In genomic region chr1:168148916-168149315, GRCh38 we compare ENCODE assay signal across 13 cellular contexts. TPM values are rescaled to one million over a fixed set of nuclear protein-coding genes. Genes with fewer than 3 reads are reported as not detected.
DNase-seq lines count a peak whose midpoint lies in the region; ATAC-seq, FAIRE-seq and TF ChIP-seq lines count a peak whose summit lies in the region.
"Had no signal": no experiment of that assay in that cellular context is flagged by ENCODE, and none has a peak within 500 bp of the region (broad histone marks: within the 10 kb centered on the region; RNA-seq: fewer than 3 reads in every experiment).

No MANE protein-coding gene starts in this region.

- POLR2A ChIA-PET in GM10248 (lab: Yijun Ruan, JAX), result no interaction called here
- POLR2A ChIA-PET in GM12878 (lab: Charles Lee), result no interaction called here

- H3K36me3 ChIP-seq in GM12878 (ENCODE audit: control insufficient read depth in 2 of 2, insufficient read depth in 2 of 2, low read length in 1 of 2) (no peaks in the 10 kb centered on the region), tibial artery (no peaks in the 10 kb centered on the region)

- FAIRE-seq in GM12878 (lab: Jason Lieb, UNC), result peak; percentile 85
- FAIRE-seq: D721Med, H1 had no signal

- ATAC-seq in GM19397 (IDR thresholded peaks at IDR 0.05; ENCODE audit: unreplicated experiment) (peak; percentile 56), HG03135 (IDR thresholded peaks at IDR 0.05; ENCODE audit: unreplicated experiment) (peak; percentile 52), GM12878 (peak; percentile 82)

- TF ChIP-seq POLR2A in GM12878 (IDR thresholded peaks at IDR 0.05; ENCODE audit: low read depth, low read length), result no peak

- 17% methylated on average over 4 of the region's 4 CpGs for WGBS in GM12878 (ENCODE audit: insufficient coverage, insufficient replicate concordance, low lambda C conversion rate, missing lambda C conversion rate)

- no peak overlapping the region for H3K4me3 ChIP-seq in GM12878
- no peak overlapping the region for H3K4me3 ChIP-seq in tibial artery

- in situ Hi-C loops in GM12878 (cut with MboI), result no loop called here

- H3K9me3 ChIP-seq in GM12878 (replicated peaks; ENCODE audit: control insufficient read depth, insufficient read depth, low read length) (no peaks in the 10 kb centered on the region), tibial artery (no peaks in the 10 kb centered on the region)

- TF ChIP-seq CTCF in GM10248 (IDR thresholded peaks at IDR 0.05; ENCODE audit: control extremely low read depth, extremely low read depth, low read depth, missing control alignments) (no peak), GM12878 (IDR thresholded peaks at IDR 0.05 in 2 of 3, conservative IDR thresholded peaks at IDR 0.05 in 1 of 3; ENCODE audit: control insufficient read depth in 2 of 3, extremely low read depth in 1 of 3, insufficient read depth in 1 of 3, low read depth in 3 of 3, low read length in 3 of 3) (no peak), tibial artery (IDR thresholded peaks at IDR 0.05) (no peak)

- SMC1A ChIA-PET in GM12878 (lab: Charles Lee; ENCODE audit: uncharacterized antibody, unreplicated experiment), result interaction anchor here (0.6 to 1.1 kb wide), 3 partner anchors 11 to 63 kb away, joined by 3 to 4 read pairs (median 3); no protein-coding TSS in a partner anchor

- H3K4me2 ChIP-seq in GM12878 (ENCODE audit: control insufficient read depth, insufficient read depth), result no peak overlapping the region
- H3K4me2 ChIP-seq: KMS-11 had no signal

- no peaks in the 10 kb centered on the region for H3K79me2 ChIP-seq in GM12878 (ENCODE audit: control insufficient read depth, insufficient read depth, low read length)

- H3K9ac ChIP-seq in GM12878 (ENCODE audit: control insufficient read depth, insufficient read depth, low read length), result no peak overlapping the region
- H3K9ac ChIP-seq: KMS-11 had no signal

- no TSS peak for BruUV-seq in GM12878 (replicated peaks; lab: Mats Ljungman, UMichigan)

- no peak for TF ChIP-seq RAD21 in GM12878 (IDR thresholded peaks at IDR 0.05; ENCODE audit: insufficient read depth, low read depth, low read length)

- no peaks in the 10 kb centered on the region for H4K20me1 ChIP-seq in GM12878 (ENCODE audit: control insufficient read depth, insufficient read depth)

- H3K27ac ChIP-seq in GM12878 (ENCODE audit: control insufficient read depth, insufficient read depth) (peak overlapping the region; percentile 45), tibial artery (peak overlapping the region in 1 of 2 donors; percentile 65)
- H3K27ac ChIP-seq: KMS-11 had no signal

- no peaks in the 10 kb centered on the region for H3K27me3 ChIP-seq in GM12878 (replicated peaks in 1 of 2; ENCODE audit: control insufficient read depth in 2 of 2, insufficient read depth in 2 of 2, low read length in 1 of 2)
- H3K27me3 ChIP-seq in tibial artery, result no peaks in the 10 kb centered on the region

- H2AFZ ChIP-seq in GM12878 (ENCODE audit: control insufficient read depth, low read depth, low read length), result peak overlapping the region; percentile 59; the same call in 1 of the 2 replicates

- DNase-seq in GM10248 (ENCODE audit: extremely low spot score) (peak; percentile 68), GM12878 (ENCODE audit: low read depth, low spot score) (peak; percentile 45), AG08395 (ENCODE audit: low spot score) (no peak), NCI-H2081 treated with DMSO at 0.1 percent for 48 hours (lab: John Stamatoyannopoulos, UW) (no peak), tibial artery (no peak), posterior vena cava (ENCODE audit: low spot score) (no peak)
- DNase-seq: activated T-cell treated with anti-CD3 and anti-CD28 coated beads, Interleukin-2, amount 50 U/mL, for 1 hour; nucleus accumbens had no signal

- CTCF ChIA-PET in GM10248 (lab: Yijun Ruan, JAX), result no interaction called here
- CTCF ChIA-PET in GM12878 (lab: Yijun Ruan, JAX), result interaction anchor here (0.6 to 6.6 kb wide), 3 partner anchors 56 to 76 kb away, joined by 3 to 42 read pairs (median 3); partner anchors contain the start of gene SFT2D2

- TF ChIP-seq EP300 in GM12878 (IDR thresholded peaks at IDR 0.05; ENCODE audit: borderline replicate concordance in 1 of 2, control insufficient read depth in 1 of 2, low read depth in 2 of 2, low read length in 2 of 2), result no peak

- RAD21 ChIA-PET in GM12878 (lab: Charles Lee; ENCODE audit: unreplicated experiment), result no interaction called here

- H3K4me1 ChIP-seq in GM12878 (ENCODE audit: control insufficient read depth, insufficient read depth, low read length) (no peaks in the 10 kb centered on the region), tibial artery (peaks cover 0 to 9% (median 0%) of the 10 kb centered on the region in 4 donors)

- intact Hi-C loops in GM12878 (cut with micrococcal nuclease; ENCODE audit: unreplicated experiment) (no loop called here), tibial artery (cut with DNase I; ENCODE audit: low total_unique reads) (loop anchor here (10.0 kb wide), 1 partner anchor 64 kb away; no protein-coding TSS in a partner anchor), posterior vena cava (cut with DNase I) (no loop called here)

TF ChIP-seq in GM12878, 131 proteins besides CTCF, POLR2A, EP300 and RAD21 (continues in another document):
- TF ChIP-seq E4F1 (IDR thresholded peaks at IDR 0.05; ENCODE audit: borderline replicate concordance, partially characterized antibody) (no peak), MLLT1 (IDR thresholded peaks at IDR 0.05) (0 out of 2 replicates have a peak, but pooled peaks have one; percentile 13), TCF12 (IDR thresholded peaks at IDR 0.05; ENCODE audit: low read depth, low read length) (no peak)

RNA-seq across cellular contexts. Expression of gene GPR161, which starts 12.2 kb away (rescaled TPM):
- total RNA-seq in GM12878 (2013; cell fraction: nucleolus; rRNA removed), result not detected in 2 replicates
- total RNA-seq in GM12878 (2014; rRNA removed) (0.17 and 0.71 TPM in 2 replicates), GM12878 (2014; rRNA removed; fragmentation: Illumina TruSeq; extraction: Trizol) (0.28 and 0.49 TPM in 2 replicates), GM12878 (2021) (0.46 and 0.61 TPM in 2 replicates), posterior vena cava (10 to 100 TPM; 12.9 to 17.7 TPM)
- polyA plus RNA-seq in GM12878 (2011; ENCODE audit: low read depth), result 0.09 TPM
- polyA plus RNA-seq in GM12878 (2011; rRNA removed) (not detected in 2 replicates), GM12878 (2014; fragmentation: Illumina TruSeq; extraction: Trizol) (0.22 and 0.43 TPM in 2 replicates), GM12878 (2014; fragmentation: Nextera tagmentation; extraction: Ambion mirVana) (under 1 TPM in 1 of 2 experiments, not detected in 1; 0.07 TPM), GM12878 (2014; rRNA removed) (0.13 and 0.29 TPM in 2 replicates), GM12878 (2016; fragmentation: Nextera tagmentation; extraction: Ambion mirVana) (under 1 TPM; 0.08 to 0.39 TPM)
- polyA plus RNA-seq in GM12878 (2011; cell fraction: cytosol; rRNA removed), result 0.05 TPM in 1 of 2 replicates, not detected in the other
- 0.04 and 0.09 TPM in 2 replicates for polyA plus RNA-seq in GM12878 (2011; cell fraction: nucleus; rRNA removed)
- polyA plus RNA-seq in GM12878 (2012), result 0.08 and 0.21 TPM in 2 replicates
- polyA minus RNA-seq in GM12878 (2011; rRNA and poly(A)+ RNA removed), result not detected in 2 replicates
- polyA minus RNA-seq in GM12878 (2011; cell fraction: cytosol; rRNA and poly(A)+ RNA removed), result not detected in 2 replicates
- not detected in 2 replicates for polyA minus RNA-seq in GM12878 (2011; cell fraction: nucleus; rRNA and poly(A)+ RNA removed)

RNA-seq across cellular contexts. Expression of gene TIPRL, which starts 29.8 kb away (rescaled TPM):
- 16.3 and 17.4 TPM in 2 replicates for total RNA-seq in GM12878 (2013; cell fraction: nucleolus; rRNA removed)
- total RNA-seq in GM12878 (2014; rRNA removed) (38.2 and 43.9 TPM in 2 replicates), GM12878 (2014; rRNA removed; fragmentation: Illumina TruSeq; extraction: Trizol) (47.9 and 48.8 TPM in 2 replicates), GM12878 (2021) (37.6 and 42.2 TPM in 2 replicates), posterior vena cava (10 to 100 TPM; 29.2 to 32.7 TPM)
- 11.5 TPM for polyA plus RNA-seq in GM12878 (2011; ENCODE audit: low read depth)
- polyA plus RNA-seq in GM12878 (2011; rRNA removed) (72.1 and 135 TPM in 2 replicates), GM12878 (2014; fragmentation: Illumina TruSeq; extraction: Trizol) (42.2 and 55.5 TPM in 2 replicates), GM12878 (2014; fragmentation: Nextera tagmentation; extraction: Ambion mirVana) (10 to 100 TPM; 51.9 to 57.9 TPM), GM12878 (2014; rRNA removed) (33.5 and 36.4 TPM in 2 replicates), GM12878 (2016; fragmentation: Nextera tagmentation; extraction: Ambion mirVana) (10 to 100 TPM; 57.6 to 62.7 TPM)
- polyA plus RNA-seq in GM12878 (2011; cell fraction: cytosol; rRNA removed), result 16.2 and 18.5 TPM in 2 replicates
- polyA plus RNA-seq in GM12878 (2011; cell fraction: nucleus; rRNA removed), result 13.0 and 14.8 TPM in 2 replicates
- 21.1 and 24.9 TPM in 2 replicates for polyA plus RNA-seq in GM12878 (2012)
- 18.8 and 34.2 TPM in 2 replicates for polyA minus RNA-seq in GM12878 (2011; rRNA and poly(A)+ RNA removed)
- 10.3 and 10.9 TPM in 2 replicates for polyA minus RNA-seq in GM12878 (2011; cell fraction: cytosol; rRNA and poly(A)+ RNA removed)
- polyA minus RNA-seq in GM12878 (2011; cell fraction: nucleus; rRNA and poly(A)+ RNA removed), result 3.5 and 5.2 TPM in 2 replicates

Comparison
In these comparisons a context has a peak if more than half of its experiments do, and no peak if none do; other contexts are left out.
1. DNase-seq: peak in GM10248 (single experiment) and GM12878 (single experiment); none in AG08395 (single experiment), NCI-H2081 treated with DMSO at 0.1 percent for 48 hours (single experiment), tibial artery (0 of 2) and posterior vena cava (single experiment).
2. RNA of gene GPR161, which starts 12.2 kb away (total RNA-seq): 12.9 to 17.7 TPM in posterior vena cava; 0.17 to 0.71 TPM in GM12878; every median in the first group is over 4 times any median in the second.
3. Peak in every context shown above with its lines, with median percentiles within 50 percentile points of each other: ATAC-seq.